In the genomic region with DNA sequence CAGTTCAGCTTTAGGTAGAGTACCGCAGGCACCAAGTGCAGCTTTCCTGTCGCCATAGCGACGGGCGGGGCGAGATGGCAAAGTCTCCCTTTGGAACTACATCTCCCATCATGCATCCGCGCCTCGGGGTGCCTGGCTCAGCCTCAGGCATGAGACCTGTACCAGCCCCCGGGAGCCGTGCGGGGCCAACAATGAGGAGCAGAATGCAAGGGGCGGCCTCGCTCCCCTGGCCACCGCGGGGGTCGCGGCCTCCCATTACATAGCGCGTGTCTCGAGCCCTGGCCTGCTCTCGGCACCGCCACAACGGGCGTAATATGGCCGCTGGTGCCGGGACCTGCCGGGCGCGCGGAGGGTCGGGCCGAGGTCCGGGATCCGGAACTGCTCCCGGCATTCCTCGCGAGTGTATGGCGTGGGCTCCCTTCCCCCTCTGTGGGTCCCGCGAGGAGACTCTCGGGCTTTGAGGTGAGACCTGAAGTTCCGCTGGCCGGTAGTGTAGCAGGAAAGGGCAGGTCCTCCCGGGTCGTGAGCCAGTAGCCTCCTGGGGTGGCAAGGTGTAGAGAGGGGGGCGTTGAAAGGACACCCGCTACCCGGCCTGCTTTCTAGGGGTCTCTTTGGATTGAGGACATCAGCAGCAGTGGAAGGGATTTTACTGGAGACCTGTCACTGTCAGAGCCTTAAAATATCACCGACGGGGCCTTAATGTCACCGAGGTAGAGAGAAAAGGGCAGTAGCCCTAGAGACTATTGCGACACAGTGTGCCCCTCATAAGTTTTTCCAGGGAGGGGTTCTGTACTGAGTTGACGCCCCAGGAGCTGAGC, we compare ENCODE assay signal across 8 cellular contexts. TPM values are rescaled to one million over a fixed set of nuclear protein-coding genes. Genes with fewer than 3 reads are reported as not detected.
A peak's percentile ranks its signal among the peaks of the same experiment; 100 is the strongest.
DNase-seq lines count a peak whose midpoint lies in the region; ATAC-seq, FAIRE-seq and TF ChIP-seq lines count a peak whose summit lies in the region.

Gene THTPA (plus strand): TSS at position 390 of the 818 bp plus-strand sequence. CDS start 487 bp downstream, outside the sequence.

- peak within 1 kb of the TSS; percentile 20 for H2AFZ ChIP-seq in HepG2 (ENCODE audit: low read length)

- H3K27me3 Mint-ChIP-seq in activated CD4-positive, alpha-beta T cell treated with anti-CD3 and anti-CD28 coated beads, Interleukin-2, amount 10 ng/mL, durations not matched to agents 24 days and 14 days = no peaks in the 10 kb centered on the region

- TF ChIP-seq EP300 in HepG2 (IDR thresholded peaks at IDR 0.05; ENCODE audit: low read depth in 2 of 2, low read length in 2 of 2) (peak in 1 of 2 experiments; percentile 54; a peak in 1 of 4 replicates), HepG2 (CRISPR knock-in tag; IDR thresholded peaks at IDR 0.05; ENCODE audit: borderline replicate concordance) (peak; percentile 72)

- peaks cover 60% of the 10 kb centered on the region for H3K4me1 ChIP-seq in HepG2 (ENCODE audit: insufficient read depth, low read length)

- H3K27ac ChIP-seq in coronary artery = peak within 1 kb of the TSS; percentile 95 to 100
- peak within 1 kb of the TSS; percentile 89 for H3K27ac ChIP-seq in HepG2 (ENCODE audit: extremely low read length, insufficient read depth, low read length)

- peaks cover 9% of the 10 kb centered on the region for H3K79me2 ChIP-seq in HepG2 (ENCODE audit: insufficient read depth, low read length)

- peak in 1 of 2 experiments; percentile 93; a peak in 2 of 4 replicates for TF ChIP-seq POLR2A in HepG2 (IDR thresholded peaks at IDR 0.05; ENCODE audit: insufficient read depth in 1 of 2, low read depth in 2 of 2, low read length in 2 of 2)

- H3K9me3 Mint-ChIP-seq in activated CD4-positive, alpha-beta T cell treated with anti-CD3 and anti-CD28 coated beads, Interleukin-2, amount 10 ng/mL, durations not matched to agents 24 days and 14 days = no peaks in the 10 kb centered on the region

- H3K27ac Mint-ChIP-seq in activated CD4-positive, alpha-beta T cell treated with anti-CD3 and anti-CD28 coated beads, Interleukin-2, amount 10 ng/mL, durations not matched to agents 24 days and 14 days = peak within 1 kb of the TSS; percentile 98

- intact Hi-C loops in activated CD4-positive, alpha-beta T cell treated with anti-CD3 and anti-CD28 coated beads, Interleukin-2, amount 10 ng/mL, durations not matched to agents 24 days and 14 days (cut with micrococcal nuclease) = loop anchor here (1.0 to 10.0 kb wide), 3 partner anchors 87 to 556 kb away; partner anchors contain the start of genes ACIN1, C14orf119, DCAF11 and NGDN
- intact Hi-C loops in HepG2 (cut with micrococcal nuclease; ENCODE audit: unreplicated experiment) = loop anchor here (2.0 to 5.0 kb wide), 2 partner anchors 233 to 289 kb away; no protein-coding TSS in a partner anchor

- peak within 1 kb of the TSS; percentile 98 for H3K4me2 ChIP-seq in HepG2 (ENCODE audit: low read depth, low read length)

- ATAC-seq in GM19324 (IDR thresholded peaks at IDR 0.05; ENCODE audit: low FRiP score, unreplicated experiment) = peak; percentile 85
- ATAC-seq in HG03460 (IDR thresholded peaks at IDR 0.05; ENCODE audit: unreplicated experiment) = peak; percentile 79
- peak; percentile 87 for ATAC-seq in HepG2

- peak; percentile 71 for TF ChIP-seq RAD21 in HepG2 (CRISPR knock-in tag; IDR thresholded peaks at IDR 0.05)

- peaks cover 3% of the 10 kb centered on the region; the same call in 1 of the 2 replicates for H3K36me3 ChIP-seq in BJ (ENCODE audit: control insufficient read depth, insufficient read depth, low read length)
- peaks cover 19 to 21% of the 10 kb centered on the region in 2 experiments for H3K36me3 ChIP-seq in HepG2 (replicated peaks in 1 of 2; ENCODE audit: control insufficient read depth in 1 of 2, insufficient read depth in 2 of 2, low read length in 2 of 2)

- POLR2A ChIA-PET in BJ (lab: Charles Lee) (no interaction called here), HepG2 (lab: Yijun Ruan, JAX) (interaction anchor here (0.6 to 7.6 kb wide), 45 partner anchors 8 to 640 kb away, joined by 3 to 113 read pairs (median 4); partner anchors contain the start of genes ACIN1, AP1G2, BCL2L2 and C14orf119)

- no peaks in the 10 kb centered on the region for H3K27me3 ChIP-seq in BJ (ENCODE audit: control insufficient read depth, insufficient read depth, low read length)
- no peaks in the 10 kb centered on the region; a peak in 1 of 5 replicates for H3K27me3 ChIP-seq in HepG2 (ENCODE audit: control insufficient read depth in 1 of 2, insufficient read depth in 2 of 2, low read length in 2 of 2)

- H3K4me1 Mint-ChIP-seq in activated CD4-positive, alpha-beta T cell treated with anti-CD3 and anti-CD28 coated beads, Interleukin-2, amount 10 ng/mL, durations not matched to agents 24 days and 14 days = peaks cover 30% of the 10 kb centered on the region

- WGBS in HepG2 (ENCODE audit: low lambda C conversion rate) = under 1% methylated on average over 54 of the region's 54 CpGs

- TF ChIP-seq CTCF in BJ (IDR thresholded peaks at IDR 0.05; ENCODE audit: insufficient read depth, low read depth, low read length) = no peak
- no peak for TF ChIP-seq CTCF in coronary artery (IDR thresholded peaks at IDR 0.05)
- peak; percentile 41 for TF ChIP-seq CTCF in HepG2 (CRISPR knock-in tag; IDR thresholded peaks at IDR 0.05)

- peak within 1 kb of the TSS; percentile 61 for H3K4me3 ChIP-seq in BJ (ENCODE audit: low read depth, low read length)
- H3K4me3 ChIP-seq in coronary artery = peak within 1 kb of the TSS; percentile 100
- peak within 1 kb of the TSS; percentile 83 to 97 (median 84) for H3K4me3 ChIP-seq in HepG2 (replicated peaks in 1 of 3; ENCODE audit: insufficient read depth in 1 of 3, low read depth in 2 of 3, low read length in 3 of 3)

- FAIRE-seq in HepG2 (lab: Jason Lieb, UNC) = peak; percentile 81

- in situ Hi-C loops in HepG2 (cut with HindIII; ENCODE audit: extremely low pct_ligation_motif_present, low pct_unique_long_range_greater_than_20kb) = loop anchor here (5.0 kb wide), 2 partner anchors 74 to 234 kb away; partner anchors contain the start of gene PABPN1

- CTCF ChIA-PET in BJ (lab: Yijun Ruan, JAX) = interaction anchor here (1.2 to 16.8 kb wide), 3 partner anchors 13 to 78 kb away, joined by 3 to 479 read pairs (median 7); partner anchors contain the start of gene NGDN
- CTCF ChIA-PET in HepG2 (lab: Yijun Ruan, JAX; ENCODE audit: low intra/inter-chr PET ratio, low total read pairs) = interaction anchor here (10.9 kb wide), 1 partner anchor 75 kb away, joined by 275 read pairs; no protein-coding TSS in a partner anchor

- no peaks in the 10 kb centered on the region for H3K9me3 ChIP-seq in HepG2 (ENCODE audit: low read length)

- no peak for DNase-seq in BJ (ENCODE audit: low read depth)
- peak; percentile 86 for DNase-seq in NCI-H526 treated with DMSO at 0.1 percent for 48 hours (lab: John Stamatoyannopoulos, UW)
- peak; percentile 98 for DNase-seq in activated CD4-positive, alpha-beta T cell treated with anti-CD3 and anti-CD28 coated beads, Interleukin-2, amount 10 ng/mL, durations not matched to agents 24 days and 14 days
- DNase-seq in coronary artery (ENCODE audit: low spot score) = peak; percentile 94
- peak; percentile 96 for DNase-seq in HepG2 (ENCODE audit: low spot score)
- DNase-seq in stimulated activated CD4-positive, alpha-beta T cell treated with anti-CD3 and anti-CD28 coated beads, Interleukin-2, amount 100 ng/mL, for 48 hours = peak; percentile 84 to 87

- peak within 1 kb of the TSS; percentile 92 for H3K9ac ChIP-seq in HepG2 (ENCODE audit: insufficient read depth, low read depth, low read length)

- peaks cover 27% of the 10 kb centered on the region for H3K36me3 Mint-ChIP-seq in activated CD4-positive, alpha-beta T cell treated with anti-CD3 and anti-CD28 coated beads, Interleukin-2, amount 10 ng/mL, durations not matched to agents 24 days and 14 days (ENCODE audit: low read depth)

- no peaks in the 10 kb centered on the region for H4K20me1 ChIP-seq in HepG2 (ENCODE audit: insufficient read depth, low read length)

- BruUV-seq in HepG2 (replicated peaks; lab: Mats Ljungman, UMichigan) = TSS peak; percentile 55

- peak within 1 kb of the TSS; percentile 95 for H3K4me3 Mint-ChIP-seq in activated CD4-positive, alpha-beta T cell treated with anti-CD3 and anti-CD28 coated beads, Interleukin-2, amount 10 ng/mL, durations not matched to agents 24 days and 14 days

TF ChIP-seq in HepG2, 621 proteins besides CTCF, POLR2A, EP300 and RAD21 (continues in another document):
- peak; percentile 98; the same call in 1 of the 2 replicates for TF ChIP-seq HES4 (CRISPR knock-in tag; IDR thresholded peaks at IDR 0.05; ENCODE audit: borderline replicate concordance)
- no peak for TF ChIP-seq CCAR2 (optimal IDR thresholded peaks at IDR 0.05; ENCODE audit: low read depth, low read length)

RNA-seq across cellular contexts. Expression of gene THTPA, which starts in this region (rescaled TPM):
- 8.1 and 14.2 TPM in 2 replicates for polyA plus RNA-seq in BJ (2011; rRNA removed)
- 6.7 and 12.1 TPM in 2 replicates for polyA minus RNA-seq in BJ (2011; rRNA and poly(A)+ RNA removed)
- 14.5 and 16.7 TPM in 2 replicates for total RNA-seq in activated CD4-positive, alpha-beta T cell treated with anti-CD3 and anti-CD28 coated beads, Interleukin-2, amount 10 ng/mL, durations not matched to agents 24 days and 14 days
- 7.1 and 7.4 TPM in 2 replicates for total RNA-seq in HepG2 (2016; rRNA removed; fragmentation: Illumina TruSeq; extraction: Trizol)
- 6.0 and 6.1 TPM in 2 replicates for total RNA-seq in HepG2 (2016; cell fraction: cytosol; rRNA removed; fragmentation: Illumina TruSeq; extraction: Trizol; ENCODE audit: low read depth)
- 7.7 and 8.0 TPM in 2 replicates for total RNA-seq in HepG2 (2016; cell fraction: insoluble cytoplasmic fraction; rRNA removed; fragmentation: Illumina TruSeq; extraction: Trizol)
- 12.8 and 13.3 TPM in 2 replicates for total RNA-seq in HepG2 (2016; cell fraction: membrane; rRNA removed; fragmentation: Illumina TruSeq; extraction: Trizol)
- total RNA-seq in HepG2 (2016; cell fraction: nucleus; rRNA removed; fragmentation: Illumina TruSeq; extraction: Trizol) = 5.8 and 5.9 TPM in 2 replicates
- polyA plus RNA-seq in HepG2 (2011; rRNA removed) = 8.2 and 8.7 TPM in 2 replicates
- polyA plus RNA-seq in HepG2 (2011; cell fraction: cytosol; rRNA removed) = 3.6 and 5.0 TPM in 2 replicates
- 11.3 and 17.7 TPM in 2 replicates for polyA plus RNA-seq in HepG2 (2011; cell fraction: nucleus; rRNA removed)
- polyA plus RNA-seq in HepG2 (2012) = 3.9 and 4.2 TPM in 2 replicates
- 14.5 and 18.4 TPM in 2 replicates for polyA plus RNA-seq in HepG2 (2016; cell fraction: cytosol; fragmentation: Illumina TruSeq; extraction: Trizol; ENCODE audit: low read depth)
- 11.7 and 13.4 TPM in 2 replicates for polyA plus RNA-seq in HepG2 (2016; cell fraction: insoluble cytoplasmic fraction; fragmentation: Illumina TruSeq; extraction: Trizol; ENCODE audit: low read depth)
- polyA plus RNA-seq in HepG2 (2016; cell fraction: membrane; fragmentation: Illumina TruSeq; extraction: Trizol; ENCODE audit: low read depth) = 18.6 and 20.0 TPM in 2 replicates
- polyA plus RNA-seq in HepG2 (2016; cell fraction: nucleus; fragmentation: Illumina TruSeq; extraction: Trizol; ENCODE audit: insufficient read depth, low read depth) = 11.0 and 11.3 TPM in 2 replicates
- polyA minus RNA-seq in HepG2 (2011; rRNA and poly(A)+ RNA removed; ENCODE audit: low replicate concordance) = 10.0 and 22.9 TPM in 2 replicates
- 2.5 and 3.6 TPM in 2 replicates for polyA minus RNA-seq in HepG2 (2011; cell fraction: cytosol; rRNA and poly(A)+ RNA removed)
- polyA minus RNA-seq in HepG2 (2011; cell fraction: nucleus; rRNA and poly(A)+ RNA removed) = 6.8 and 7.2 TPM in 2 replicates
